Comparison of ENCODE assay signal across 1 cellular context in the genomic region with DNA sequence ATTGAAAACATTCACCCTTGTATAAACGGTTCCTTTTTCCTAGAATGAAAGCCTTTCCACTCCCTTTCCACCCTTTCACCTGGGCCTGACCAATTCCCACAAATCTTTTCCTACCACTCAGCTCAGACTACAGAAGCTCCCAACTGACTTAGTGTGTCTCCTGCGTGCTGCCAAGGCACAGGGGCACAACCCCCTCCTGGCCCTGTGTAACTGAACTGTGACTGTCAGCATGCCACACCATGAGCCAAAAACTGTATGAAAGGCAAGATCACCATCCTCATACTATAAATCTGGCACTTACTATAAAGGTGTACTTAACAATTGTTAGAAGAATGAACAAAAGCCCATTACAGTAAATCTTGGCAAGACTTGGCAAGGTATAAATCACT.
TF ChIP-seq lines count a peak whose summit lies in the region.

No MANE protein-coding gene starts in this region.

TF ChIP-seq in WTC11, 78 proteins besides CTCF, POLR2A, EP300 and RAD21 (continued from another document):
- TF ChIP-seq, protein P1, sequence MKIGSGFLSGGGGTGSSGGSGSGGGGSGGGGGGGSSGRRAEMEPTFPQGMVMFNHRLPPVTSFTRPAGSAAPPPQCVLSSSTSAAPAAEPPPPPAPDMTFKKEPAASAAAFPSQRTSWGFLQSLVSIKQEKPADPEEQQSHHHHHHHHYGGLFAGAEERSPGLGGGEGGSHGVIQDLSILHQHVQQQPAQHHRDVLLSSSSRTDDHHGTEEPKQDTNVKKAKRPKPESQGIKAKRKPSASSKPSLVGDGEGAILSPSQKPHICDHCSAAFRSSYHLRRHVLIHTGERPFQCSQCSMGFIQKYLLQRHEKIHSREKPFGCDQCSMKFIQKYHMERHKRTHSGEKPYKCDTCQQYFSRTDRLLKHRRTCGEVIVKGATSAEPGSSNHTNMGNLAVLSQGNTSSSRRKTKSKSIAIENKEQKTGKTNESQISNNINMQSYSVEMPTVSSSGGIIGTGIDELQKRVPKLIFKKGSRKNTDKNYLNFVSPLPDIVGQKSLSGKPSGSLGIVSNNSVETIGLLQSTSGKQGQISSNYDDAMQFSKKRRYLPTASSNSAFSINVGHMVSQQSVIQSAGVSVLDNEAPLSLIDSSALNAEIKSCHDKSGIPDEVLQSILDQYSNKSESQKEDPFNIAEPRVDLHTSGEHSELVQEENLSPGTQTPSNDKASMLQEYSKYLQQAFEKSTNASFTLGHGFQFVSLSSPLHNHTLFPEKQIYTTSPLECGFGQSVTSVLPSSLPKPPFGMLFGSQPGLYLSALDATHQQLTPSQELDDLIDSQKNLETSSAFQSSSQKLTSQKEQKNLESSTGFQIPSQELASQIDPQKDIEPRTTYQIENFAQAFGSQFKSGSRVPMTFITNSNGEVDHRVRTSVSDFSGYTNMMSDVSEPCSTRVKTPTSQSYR (CRISPR knock-in tag; IDR thresholded peaks at IDR 0.05), result no peak
- no peak for TF ChIP-seq NFE2L1 (CRISPR knock-in tag; IDR thresholded peaks at IDR 0.05)
- TF ChIP-seq, protein P2, sequence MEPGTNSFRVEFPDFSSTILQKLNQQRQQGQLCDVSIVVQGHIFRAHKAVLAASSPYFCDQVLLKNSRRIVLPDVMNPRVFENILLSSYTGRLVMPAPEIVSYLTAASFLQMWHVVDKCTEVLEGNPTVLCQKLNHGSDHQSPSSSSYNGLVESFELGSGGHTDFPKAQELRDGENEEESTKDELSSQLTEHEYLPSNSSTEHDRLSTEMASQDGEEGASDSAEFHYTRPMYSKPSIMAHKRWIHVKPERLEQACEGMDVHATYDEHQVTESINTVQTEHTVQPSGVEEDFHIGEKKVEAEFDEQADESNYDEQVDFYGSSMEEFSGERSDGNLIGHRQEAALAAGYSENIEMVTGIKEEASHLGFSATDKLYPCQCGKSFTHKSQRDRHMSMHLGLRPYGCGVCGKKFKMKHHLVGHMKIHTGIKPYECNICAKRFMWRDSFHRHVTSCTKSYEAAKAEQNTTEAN (CRISPR knock-in tag; IDR thresholded peaks at IDR 0.05), result no peak
